Comparison of ENCODE assay signal across 18 cellular contexts in the genomic region with DNA sequence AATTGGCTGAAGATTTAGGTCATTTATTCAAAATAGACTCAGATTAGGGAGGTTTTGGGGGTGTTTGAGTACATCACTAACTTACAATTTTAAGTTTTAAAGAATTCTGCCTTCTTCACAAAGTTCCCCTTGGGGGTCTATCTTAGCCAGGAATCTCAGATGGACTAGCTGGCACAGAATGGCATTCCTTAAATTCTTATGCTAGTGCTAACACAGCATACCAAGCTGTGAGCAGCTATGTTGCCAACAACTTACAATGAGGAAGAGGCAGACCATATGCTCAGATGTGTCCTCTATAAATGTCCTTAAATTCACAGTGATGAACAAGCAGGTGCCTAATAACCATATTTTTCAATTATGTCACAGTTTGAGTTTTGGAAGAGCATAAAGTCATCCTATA.
DNase-seq lines count a peak whose midpoint lies in the region; ATAC-seq and TF ChIP-seq lines count a peak whose summit lies in the region.
"Had no signal": no experiment of that assay in that cellular context is flagged by ENCODE, and none has a peak within 500 bp of the region (broad histone marks: within the 10 kb centered on the region; RNA-seq: fewer than 3 reads in every experiment).

No MANE protein-coding gene starts in this region.

- no peak overlapping the region for H4K8ac ChIP-seq in mesenchymal stem cell (ENCODE audit: low read length)

- peaks cover 20% of the 10 kb centered on the region for H3K4me1 Mint-ChIP-seq in GM23338
- H3K4me1 Mint-ChIP-seq: activated naive CD4-positive, alpha-beta T cell treated with anti-CD3 and anti-CD28 coated beads, Interleukin-2, amount 10 ng/mL, durations not matched to agents 7 days and 5 days; immature natural killer cell; memory B cell had no signal

- H3K36me3 ChIP-seq in GM23338 (ENCODE audit: insufficient read depth) (no peaks in the 10 kb centered on the region), PC-3 (ENCODE audit: low read depth, low read length) (no peaks in the 10 kb centered on the region), mesenchymal stem cell (ENCODE audit: control insufficient read depth in 1 of 2, insufficient read depth in 2 of 2, low read depth in 1 of 2, low read length in 2 of 2) (no peaks in the 10 kb centered on the region)
- H3K36me3 ChIP-seq: BLaER1 had no signal

- no peak overlapping the region for H3K4ac ChIP-seq in mesenchymal stem cell (ENCODE audit: low read depth in 1 of 2, low read length in 2 of 2)

- H3K14ac ChIP-seq in mesenchymal stem cell (ENCODE audit: low read length in 2 of 2): no peak overlapping the region

- no peaks in the 10 kb centered on the region; the same call in 2 of the 3 replicates for H3K9me3 Mint-ChIP-seq in GM23338
- no peaks in the 10 kb centered on the region for H3K9me3 Mint-ChIP-seq in activated naive CD4-positive, alpha-beta T cell treated with anti-CD3 and anti-CD28 coated beads, Interleukin-2, amount 50 U/mL, for 72 hours
- H3K9me3 Mint-ChIP-seq: activated naive CD4-positive, alpha-beta T cell treated with anti-CD3 and anti-CD28 coated beads, Interleukin-2, amount 10 ng/mL, durations not matched to agents 7 days and 5 days; memory B cell had no signal

- H2BK15ac ChIP-seq in mesenchymal stem cell (ENCODE audit: low read depth, poor library complexity, severe bottlenecking): no peak overlapping the region

- no peaks in the 10 kb centered on the region for H3K9me3 ChIP-seq in PC-3 (ENCODE audit: low read length)
- H3K9me3 ChIP-seq in mesenchymal stem cell (ENCODE audit: control insufficient read depth, low read length): no peaks in the 10 kb centered on the region
- H3K9me3 ChIP-seq: BLaER1 had no signal

- ATAC-seq in GM23338 (peak; percentile 94), PC-3 (no peak), HG03354 (IDR thresholded peaks at IDR 0.05; ENCODE audit: poor library complexity, severe bottlenecking, unreplicated experiment) (no peak)
- no peak for ATAC-seq in activated naive CD4-positive, alpha-beta T cell treated with anti-CD3 and anti-CD28 coated beads, Interleukin-2, amount 50 U/mL, for 72 hours
- ATAC-seq: K562 had no signal

- H4K91ac ChIP-seq in mesenchymal stem cell (ENCODE audit: low read length): no peak overlapping the region

- H3K27ac Mint-ChIP-seq in GM23338: 0 out of 2 replicates have a peak overlapping the region, but pooled peaks have one; percentile 27
- H3K27ac Mint-ChIP-seq in activated naive CD4-positive, alpha-beta T cell treated with anti-CD3 and anti-CD28 coated beads, Interleukin-2, amount 50 U/mL, for 72 hours: no peak overlapping the region
- H3K27ac Mint-ChIP-seq: activated naive CD4-positive, alpha-beta T cell treated with anti-CD3 and anti-CD28 coated beads, Interleukin-2, amount 10 ng/mL, durations not matched to agents 7 days and 5 days; immature natural killer cell; memory B cell had no signal

- POLR2A ChIA-PET in PC-3 (lab: Charles Lee; ENCODE audit: unreplicated experiment): no interaction called here

- H2AFZ ChIP-seq in GM23338 (no peak overlapping the region), PC-3 (ENCODE audit: low read length) (no peak overlapping the region), mesenchymal stem cell (ENCODE audit: low read depth, low read length) (no peak overlapping the region)

- H3K9me2 ChIP-seq in GM23338 (ENCODE audit: insufficient read depth): 0 out of 2 replicates have a peak, but pooled peaks cover 6% of the 10 kb centered on the region
- no peaks in the 10 kb centered on the region for H3K9me2 ChIP-seq in PC-3 (replicated peaks; ENCODE audit: low read length)

- no peaks in the 10 kb centered on the region for H3K79me1 ChIP-seq in mesenchymal stem cell (replicated peaks; ENCODE audit: low read length, poor library complexity, severe bottlenecking)

- no peak overlapping the region for H2BK120ac ChIP-seq in mesenchymal stem cell (ENCODE audit: low read depth, low read length)

- CTCF ChIA-PET in PC-3 (lab: Charles Lee): no interaction called here

- H3K27me3 ChIP-seq in GM23338 (ENCODE audit: insufficient read depth) (no peaks in the 10 kb centered on the region), PC-3 (ENCODE audit: low read length) (peaks cover 16% of the 10 kb centered on the region; the same call in 1 of the 2 replicates), mesenchymal stem cell (ENCODE audit: control insufficient read depth in 1 of 2, insufficient read depth in 1 of 2, low read length in 2 of 2) (no peaks in the 10 kb centered on the region)
- H3K27me3 ChIP-seq: BLaER1 had no signal

- H4K20me1 ChIP-seq in GM23338 (replicated peaks; ENCODE audit: insufficient read depth) (no peaks in the 10 kb centered on the region), PC-3 (ENCODE audit: low read length) (no peaks in the 10 kb centered on the region)
- H4K20me1 ChIP-seq: BLaER1 had no signal

- no peaks in the 10 kb centered on the region for H3K27me3 Mint-ChIP-seq in GM23338 (ENCODE audit: insufficient read depth, low read depth, poor library complexity)

- DNase-seq in GM23338 (ENCODE audit: low spot score) (peak; percentile 72), PC-3 (peak; percentile 4), fibroblast of peridontal ligament (ENCODE audit: extremely low read depth) (peak; percentile 24), retinal pigment epithelial cell (ENCODE audit: low read depth) (peak; percentile 35), NCI-H2171 (lab: John Stamatoyannopoulos, UW) (no peak), mesenchymal stem cell (no peak)
- no peak for DNase-seq in activated naive CD4-positive, alpha-beta T cell treated with anti-CD3 and anti-CD28 coated beads, Interleukin-2, amount 50 U/mL, for 72 hours (ENCODE audit: low spot score in 2 of 2)
- DNase-seq: activated CD4-positive, alpha-beta T cell treated with anti-CD3 and anti-CD28 coated beads, Interleukin-2, amount 50 U/mL, for 1 hour; activated naive CD4-positive, alpha-beta T cell treated with anti-CD3 and anti-CD28 coated beads, Interleukin-2, amount 10 ng/mL, durations not matched to agents 7 days and 5 days; DMS 273 treated with DMSO at 0.1 percent for 48 hours; effector memory CD4-positive, alpha-beta T cell; immature natural killer cell; SHP77 treated with DMSO at 0.1 percent for 48 hours; T1000 had no signal

- no peak overlapping the region for H2AK5ac ChIP-seq in mesenchymal stem cell (ENCODE audit: low read length, severe bottlenecking)

- no peak overlapping the region for H3K4me3 Mint-ChIP-seq in GM23338
- H3K4me3 Mint-ChIP-seq: activated naive CD4-positive, alpha-beta T cell treated with anti-CD3 and anti-CD28 coated beads, Interleukin-2, amount 10 ng/mL, durations not matched to agents 7 days and 5 days; immature natural killer cell; memory B cell had no signal

- no peak overlapping the region for H2BK12ac ChIP-seq in mesenchymal stem cell (ENCODE audit: low read length in 2 of 2)

- no peak for TF ChIP-seq CTCF in GM23338 (conservative IDR thresholded peaks at IDR 0.05; ENCODE audit: low read depth in 2 of 2)
- no peak for TF ChIP-seq CTCF in PC-3 (conservative IDR thresholded peaks at IDR 0.05; ENCODE audit: low read depth, low read length)
- no peak for TF ChIP-seq CTCF in retinal pigment epithelial cell (conservative IDR thresholded peaks at IDR 0.05; ENCODE audit: low read depth, low read length)

- H3F3A ChIP-seq in GM23338 (replicated peaks; ENCODE audit: low read depth) (no peaks in the 10 kb centered on the region), PC-3 (ENCODE audit: low read length, unreplicated experiment) (no peaks in the 10 kb centered on the region)

- no peak overlapping the region for H2BK5ac ChIP-seq in mesenchymal stem cell (ENCODE audit: low read depth, low read length, poor library complexity, severe bottlenecking)

- H3K4me3 ChIP-seq in GM23338: no peak overlapping the region
- H3K4me3 ChIP-seq in PC-3 (ENCODE audit: low read length): no peak overlapping the region
- no peak overlapping the region for H3K4me3 ChIP-seq in retinal pigment epithelial cell (ENCODE audit: low read length)
- H3K4me3 ChIP-seq in mesenchymal stem cell (ENCODE audit: insufficient read depth in 1 of 2, low read depth in 1 of 2, low read length in 2 of 2): no peak overlapping the region
- H3K4me3 ChIP-seq: BLaER1, K562 had no signal

- H3K4me1 ChIP-seq in GM23338 (ENCODE audit: insufficient read depth): peaks cover 14% of the 10 kb centered on the region; the same call in 1 of the 2 replicates
- no peaks in the 10 kb centered on the region for H3K4me1 ChIP-seq in PC-3 (ENCODE audit: insufficient read depth, low read length)
- H3K4me1 ChIP-seq in mesenchymal stem cell (ENCODE audit: control insufficient read depth, insufficient read depth, low read depth, low read length): no peaks in the 10 kb centered on the region
- H3K4me1 ChIP-seq: BLaER1 had no signal

- intact Hi-C loops in PC-3 (cut with micrococcal nuclease): no loop called here

- no peaks in the 10 kb centered on the region for H3K36me3 Mint-ChIP-seq in GM23338 (ENCODE audit: low read depth)
- H3K36me3 Mint-ChIP-seq in activated naive CD4-positive, alpha-beta T cell treated with anti-CD3 and anti-CD28 coated beads, Interleukin-2, amount 50 U/mL, for 72 hours: no peaks in the 10 kb centered on the region
- H3K36me3 Mint-ChIP-seq: activated naive CD4-positive, alpha-beta T cell treated with anti-CD3 and anti-CD28 coated beads, Interleukin-2, amount 10 ng/mL, durations not matched to agents 7 days and 5 days; immature natural killer cell; memory B cell had no signal

- H3K18ac ChIP-seq in mesenchymal stem cell (ENCODE audit: low read depth in 1 of 2, low read length in 2 of 2): no peak overlapping the region

- H3K4me2 ChIP-seq in GM23338 (0 out of 2 replicates have a peak overlapping the region, but pooled peaks have one; percentile 10), PC-3 (ENCODE audit: low read length) (no peak overlapping the region), mesenchymal stem cell (ENCODE audit: low read length, poor library complexity, severe bottlenecking) (no peak overlapping the region)
- H3K4me2 ChIP-seq: BLaER1 had no signal

- peak overlapping the region; percentile 63; the same call in 1 of the 2 replicates for H3K27ac ChIP-seq in GM23338 (ENCODE audit: low read depth)
- no peak overlapping the region for H3K27ac ChIP-seq in PC-3 (ENCODE audit: low read length)
- no peak overlapping the region for H3K27ac ChIP-seq in mesenchymal stem cell (ENCODE audit: low read length, poor library complexity, severe bottlenecking)
- H3K27ac ChIP-seq: BLaER1 had no signal

- H3K23ac ChIP-seq in mesenchymal stem cell (ENCODE audit: low read length in 2 of 2): no peak overlapping the region

- H3K79me2 ChIP-seq in GM23338 (replicated peaks; ENCODE audit: insufficient read depth) (no peaks in the 10 kb centered on the region), PC-3 (ENCODE audit: low read length) (no peaks in the 10 kb centered on the region)

- BruUV-seq in PC-3 (replicated peaks; lab: Mats Ljungman, UMichigan): no TSS peak

- H3K9ac ChIP-seq in PC-3 (ENCODE audit: low read length) (no peak overlapping the region), mesenchymal stem cell (ENCODE audit: low read length) (no peak overlapping the region)
- H3K9ac ChIP-seq: BLaER1 had no signal

Comparison
In these comparisons a context has a peak if more than half of its experiments do, and no peak if none do; other contexts are left out.
1. DNase-seq: peak in GM23338 (single experiment), PC-3 (single experiment), fibroblast of peridontal ligament (single experiment) and retinal pigment epithelial cell (single experiment); none in NCI-H2171 (single experiment), activated naive CD4-positive, alpha-beta T cell treated with anti-CD3 and anti-CD28 coated beads, Interleukin-2, amount 50 U/mL, for 72 hours (0 of 2) and mesenchymal stem cell (single experiment).